ENCODE assay signal across 23 cellular contexts in the genomic region with DNA sequence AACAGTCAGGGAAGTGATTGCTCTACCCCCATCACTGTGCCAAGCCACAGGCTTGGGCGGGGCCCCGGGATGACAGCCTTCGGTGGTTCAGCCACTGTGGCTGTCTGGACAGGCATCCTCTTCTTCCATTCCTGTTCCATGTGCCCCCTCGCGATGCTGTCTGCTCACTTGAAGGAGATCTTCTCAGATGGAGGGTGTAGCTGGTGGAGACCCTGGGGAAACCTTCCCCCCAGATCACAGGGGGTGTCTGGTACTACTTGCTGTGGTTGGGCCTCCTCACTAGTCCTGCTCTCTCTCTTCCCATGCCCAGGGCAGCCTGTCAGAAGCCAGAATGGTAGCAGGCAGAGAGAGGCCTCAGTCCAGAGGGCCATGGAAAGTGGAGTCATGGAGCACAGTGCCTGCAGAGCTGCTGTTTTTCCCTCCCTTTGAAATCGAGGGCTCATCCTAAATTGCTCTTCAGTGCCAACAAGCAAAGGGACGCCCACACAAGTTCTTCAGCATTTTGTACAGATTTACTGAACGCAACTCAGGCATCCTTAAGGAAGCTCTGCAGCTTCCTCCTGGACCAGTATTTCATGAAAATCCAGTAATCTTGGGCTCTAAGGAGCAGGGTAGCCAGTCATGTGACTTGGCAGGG.
DNase-seq lines count a peak whose midpoint lies in the region; ATAC-seq and TF ChIP-seq lines count a peak whose summit lies in the region.
"Had no signal": no experiment of that assay in that cellular context is flagged by ENCODE, and none has a peak within 500 bp of the region (broad histone marks: within the 10 kb centered on the region; RNA-seq: fewer than 3 reads in every experiment).

No MANE protein-coding gene starts in this region.

- H3K18ac ChIP-seq in neuronal stem cell (ENCODE audit: low read length): peak overlapping the region; percentile 40

- BruUV-seq in mammary epithelial cell (replicated peaks; lab: Mats Ljungman, UMichigan): no TSS peak

- H3K4me1 ChIP-seq in mammary epithelial cell (ENCODE audit: insufficient read depth, low read length) (peaks cover 7% of the 10 kb centered on the region), neuronal stem cell (ENCODE audit: control insufficient read depth in 2 of 2, insufficient read depth in 1 of 2, low read depth in 1 of 2, low read length in 2 of 2) (peaks cover 3 to 39% of the 10 kb centered on the region in 2 donors)
- H3K4me1 ChIP-seq: breast epithelium had no signal

- H3K27ac ChIP-seq in AG04450 (ENCODE audit: low read depth, low read length) (peak overlapping the region; percentile 11), mammary epithelial cell (ENCODE audit: insufficient read depth, low read depth, low read length) (no peak overlapping the region), neuronal stem cell (replicated peaks; ENCODE audit: low read length) (no peak overlapping the region)
- H3K27ac ChIP-seq: breast epithelium, esophagus muscularis mucosa, gastroesophageal sphincter had no signal

- no peak for TF ChIP-seq CTCF in AG04450 (IDR thresholded peaks at IDR 0.05; ENCODE audit: low read depth, low read length)
- TF ChIP-seq CTCF in mammary epithelial cell (conservative IDR thresholded peaks at IDR 0.05 in 1 of 2, IDR thresholded peaks at IDR 0.05 in 1 of 2; ENCODE audit: extremely low read depth in 1 of 2, insufficient read depth in 1 of 2, low read depth in 1 of 2, low read length in 2 of 2): no peak

- no peak for ATAC-seq in left cardiac atrium
- ATAC-seq: gastroesophageal sphincter had no signal

- H3K14ac ChIP-seq in neuronal stem cell (ENCODE audit: low read length): no peak overlapping the region

- H3K9me3 Mint-ChIP-seq in immature natural killer cell: no peaks in the 10 kb centered on the region
- H3K9me3 Mint-ChIP-seq: activated B cell treated with CpG ODN at 0.5 μM for 24 hours; activated CD4-positive, alpha-beta memory T cell treated with anti-CD3 and anti-CD28 coated beads for 36 hours; T-helper 2 cell treated with Interferon-gamma antibody and Interleukin-4, amounts not matched to agents 5 μg/mL and 100 μg/mL, for 36 hours had no signal

- H3K27me3 Mint-ChIP-seq in immature natural killer cell (ENCODE audit: low read depth in 3 of 3): peaks cover 2 to 8% (median 2%) of the 10 kb centered on the region in 3 donors
- H3K27me3 Mint-ChIP-seq: activated B cell treated with CpG ODN at 0.5 μM for 24 hours; activated CD4-positive, alpha-beta memory T cell treated with anti-CD3 and anti-CD28 coated beads for 36 hours; CD4-positive, alpha-beta memory T cell had no signal

- no peak overlapping the region for H3K4me3 Mint-ChIP-seq in immature natural killer cell
- H3K4me3 Mint-ChIP-seq: activated B cell treated with CpG ODN at 0.5 μM for 24 hours; activated CD4-positive, alpha-beta memory T cell treated with anti-CD3 and anti-CD28 coated beads for 36 hours; CD4-positive, alpha-beta memory T cell; T-helper 2 cell treated with Interferon-gamma antibody and Interleukin-4, amounts not matched to agents 5 μg/mL and 100 μg/mL, for 36 hours had no signal

- dilution Hi-C loops in mammary epithelial cell (cut with HindIII; ENCODE audit: low sequenced_read_pairs): no loop called here

- WGBS in mammary epithelial cell (ENCODE audit: low coverage, missing lambda C conversion rate): 70% methylated on average over 7 of the region's 8 CpGs
- WGBS in neuronal stem cell (ENCODE audit: extremely low coverage in 2 of 2, insufficient read length in 2 of 2, insufficient replicate concordance in 1 of 2), 2 donors: no CpG with 5 or more reads among the region's 8 CpGs

- peak overlapping the region; percentile 31 for H2AK5ac ChIP-seq in neuronal stem cell (ENCODE audit: low read depth, low read length)

- H3K4me1 Mint-ChIP-seq in immature natural killer cell: peaks cover 50 to 52% of the 10 kb centered on the region in 2 donors
- H3K4me1 Mint-ChIP-seq: activated B cell treated with CpG ODN at 0.5 μM for 24 hours had no signal

- H3K79me1 ChIP-seq in neuronal stem cell (ENCODE audit: low read depth, low read length): no peaks in the 10 kb centered on the region

- no peak overlapping the region for H3K4ac ChIP-seq in neuronal stem cell (ENCODE audit: low read length)

- peaks cover 23% of the 10 kb centered on the region for H3K79me2 ChIP-seq in mammary epithelial cell (ENCODE audit: insufficient read depth, low read length)

- no peak overlapping the region for H4K91ac ChIP-seq in neuronal stem cell (ENCODE audit: low read depth, low read length, poor library complexity)

- H4K20me1 ChIP-seq in mammary epithelial cell (ENCODE audit: insufficient read depth, low read length): no peaks in the 10 kb centered on the region

- H3K9ac ChIP-seq in mammary epithelial cell (ENCODE audit: insufficient read depth, low read length) (no peak overlapping the region), neuronal stem cell (ENCODE audit: low read depth, low read length, poor library complexity) (no peak overlapping the region)
- H3K9ac ChIP-seq: SK-N-SH had no signal

- H3K27ac Mint-ChIP-seq in immature natural killer cell: peak overlapping the region in 2 of 6 donors; percentile 0 to 59
- H3K27ac Mint-ChIP-seq: activated B cell treated with CpG ODN at 0.5 μM for 24 hours; activated CD4-positive, alpha-beta memory T cell treated with anti-CD3 and anti-CD28 coated beads for 36 hours; T-helper 2 cell treated with Interferon-gamma antibody and Interleukin-4, amounts not matched to agents 5 μg/mL and 100 μg/mL, for 36 hours had no signal

- no peaks in the 10 kb centered on the region for H3K36me3 Mint-ChIP-seq in immature natural killer cell

- no peak overlapping the region for H2BK5ac ChIP-seq in neuronal stem cell (ENCODE audit: low read length)

- POLR2A ChIA-PET in AG04450 (lab: Yijun Ruan, JAX): no interaction called here

- no peak overlapping the region for H3K4me2 ChIP-seq in mammary epithelial cell (ENCODE audit: insufficient read depth, low read depth, low read length)
- no peak overlapping the region for H3K4me2 ChIP-seq in neuronal stem cell (ENCODE audit: insufficient read depth, low read length, poor library complexity, severe bottlenecking)
- H3K4me2 ChIP-seq: SK-N-SH had no signal

- H3K27me3 ChIP-seq in AG04450 (ENCODE audit: control insufficient read depth, insufficient read depth, low read length): no peaks in the 10 kb centered on the region
- no peaks in the 10 kb centered on the region for H3K27me3 ChIP-seq in mammary epithelial cell (ENCODE audit: insufficient read depth, low read length)
- no peaks in the 10 kb centered on the region for H3K27me3 ChIP-seq in neuronal stem cell (ENCODE audit: control insufficient read depth in 3 of 3, insufficient read depth in 3 of 3, low read depth in 1 of 3, low read length in 3 of 3)
- H3K27me3 ChIP-seq: breast epithelium, esophagus muscularis mucosa, gastroesophageal sphincter had no signal

- no peak overlapping the region for H2BK12ac ChIP-seq in neuronal stem cell (ENCODE audit: low read length)

- no peak overlapping the region for H2AFZ ChIP-seq in mammary epithelial cell (ENCODE audit: low read depth, low read length)
- H2AFZ ChIP-seq in neuronal stem cell (ENCODE audit: low read length): no peak overlapping the region

- peak overlapping the region; percentile 12 for H3K23ac ChIP-seq in neuronal stem cell (ENCODE audit: low read depth, low read length, poor library complexity)

- intact Hi-C loops in mammary epithelial cell (cut with micrococcal nuclease) (no loop called here), left cardiac atrium (cut with DNase I) (no loop called here)

- H3K36me3 ChIP-seq in mammary epithelial cell (ENCODE audit: insufficient read depth, low read length): no peaks in the 10 kb centered on the region
- peaks cover 0 to 3% of the 10 kb centered on the region in 2 donors for H3K36me3 ChIP-seq in neuronal stem cell (replicated peaks in 1 of 2; ENCODE audit: control insufficient read depth in 2 of 2, insufficient read depth in 2 of 2, low read length in 2 of 2)
- H3K36me3 ChIP-seq: breast epithelium had no signal

- H2BK120ac ChIP-seq in neuronal stem cell (ENCODE audit: low read depth, low read length): no peak overlapping the region

- in situ Hi-C loops in mammary epithelial cell (cut with MboI; ENCODE audit: low sequenced_read_pairs in 2 of 2): no loop called here

- DNase-seq in AG04450 (ENCODE audit: low read depth, low spot score): no peak
- DNase-seq in GM03348 (ENCODE audit: low spot score): peak; percentile 44
- DNase-seq in mammary epithelial cell: peak; percentile 28
- DNase-seq in neuronal stem cell (ENCODE audit: low spot score): no peak
- no peak for DNase-seq in NCI-H345 (lab: John Stamatoyannopoulos, UW)
- no peak for DNase-seq in stimulated activated naive CD4-positive, alpha-beta T cell treated with Interleukin-2 at 50 U/mL for 16 hours (lab: John Stamatoyannopoulos, UW)
- no peak for DNase-seq in left cardiac atrium
- no peak for DNase-seq in immature natural killer cell
- DNase-seq: activated B cell treated with CpG ODN at 0.5 μM for 24 hours; activated CD4-positive, alpha-beta memory T cell treated with anti-CD3 and anti-CD28 coated beads for 36 hours; activated gamma-delta T cell treated with Interleukin-2 at 50 U/mL for 16 hours; CD4-positive, alpha-beta memory T cell; effector CD8-positive, alpha-beta T cell; MM.1S; NCI-H1417; NCI-H2081 treated with DMSO at 0.1 percent for 48 hours; NCI-H446; SK-N-SH had no signal

- CTCF ChIA-PET in AG04450 (lab: Charles Lee): no interaction called here
- CTCF ChIA-PET in mammary epithelial cell (lab: Charles Lee; ENCODE audit: low non-redundant PET): no interaction called here

- no peak overlapping the region for H4K8ac ChIP-seq in neuronal stem cell (ENCODE audit: low read depth, low read length)

- no peaks in the 10 kb centered on the region for H3K9me3 ChIP-seq in AG04450 (ENCODE audit: control insufficient read depth, insufficient read depth, low read length)
- no peaks in the 10 kb centered on the region for H3K9me3 ChIP-seq in mammary epithelial cell (replicated peaks; ENCODE audit: insufficient read depth, low read length)
- no peaks in the 10 kb centered on the region for H3K9me3 ChIP-seq in neuronal stem cell (replicated peaks in 1 of 2; ENCODE audit: control insufficient read depth in 2 of 2, insufficient read depth in 1 of 2, low read depth in 1 of 2, low read length in 2 of 2)
- H3K9me3 ChIP-seq: breast epithelium, esophagus muscularis mucosa, gastroesophageal sphincter, SK-N-SH had no signal

- H3K4me3 ChIP-seq in AG04450 (ENCODE audit: low read depth, low read length) (no peak overlapping the region), mammary epithelial cell (replicated peaks in 1 of 3; ENCODE audit: insufficient read depth in 1 of 3, low read depth in 2 of 3, low read length in 3 of 3) (no peak overlapping the region), neuronal stem cell (ENCODE audit: low read length in 2 of 2) (no peak overlapping the region)
- H3K4me3 ChIP-seq: breast epithelium, esophagus muscularis mucosa, gastroesophageal sphincter, lung had no signal

- H2BK15ac ChIP-seq in neuronal stem cell (ENCODE audit: low read length): no peak overlapping the region

Comparison
In these comparisons a context has a peak if more than half of its experiments do, and no peak if none do; other contexts are left out.
1. DNase-seq: peak in GM03348 (single experiment) and mammary epithelial cell (single experiment); none in AG04450 (single experiment), neuronal stem cell (single experiment), NCI-H345 (single experiment), stimulated activated naive CD4-positive, alpha-beta T cell treated with Interleukin-2 at 50 U/mL for 16 hours (single experiment), left cardiac atrium (single experiment) and immature natural killer cell (0 of 3).